ENCODE assay signal across 12 cellular contexts in the genomic region with DNA sequence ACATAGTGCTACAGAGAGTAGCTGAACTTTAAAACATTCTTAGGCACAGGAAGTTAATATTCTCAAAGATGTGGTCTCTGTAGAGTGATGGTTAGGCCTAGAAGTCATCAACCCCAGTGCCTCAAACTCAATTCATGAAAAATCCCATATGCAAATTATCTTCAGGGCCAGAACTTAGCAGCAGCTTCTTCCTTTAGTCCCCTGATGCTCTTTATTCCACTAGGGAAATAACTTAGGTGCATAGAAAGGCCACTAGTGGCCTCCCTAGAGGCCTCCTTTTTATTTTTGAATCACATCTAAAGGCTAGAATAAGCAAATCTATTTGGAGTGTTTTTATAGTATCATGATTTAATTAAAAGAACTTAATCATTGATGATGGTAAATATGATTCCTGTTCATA.
A peak's percentile ranks its signal among the peaks of the same experiment; 100 is the strongest.
DNase-seq lines count a peak whose midpoint lies in the region; ATAC-seq and TF ChIP-seq lines count a peak whose summit lies in the region.
"Had no signal": no experiment of that assay in that cellular context is flagged by ENCODE, and none has a peak within 500 bp of the region (broad histone marks: within the 10 kb centered on the region; RNA-seq: fewer than 3 reads in every experiment).

No MANE protein-coding gene starts in this region.

- TF ChIP-seq POLR2A in Peyer's patch (IDR thresholded peaks at IDR 0.05): no peak

- H3K27ac ChIP-seq in A673 (ENCODE audit: low read depth, low read length, poor library complexity, severe bottlenecking) (no peak overlapping the region), OCI-LY7 (ENCODE audit: low read depth, low read length, poor library complexity, severe bottlenecking) (no peak overlapping the region), left lung (no peak overlapping the region), Peyer's patch (no peak overlapping the region)
- H3K27ac ChIP-seq: SK-N-MC had no signal

- no peak overlapping the region for H2AFZ ChIP-seq in OCI-LY7 (ENCODE audit: low read length)

- no peaks in the 10 kb centered on the region for H3K36me3 ChIP-seq in A673 (ENCODE audit: insufficient read depth, low read length, poor library complexity, severe bottlenecking)
- no peaks in the 10 kb centered on the region for H3K36me3 ChIP-seq in OCI-LY7 (ENCODE audit: insufficient read depth, low read length)
- peaks cover 0 to 37% of the 10 kb centered on the region in 2 donors for H3K36me3 ChIP-seq in left lung
- H3K36me3 ChIP-seq in Peyer's patch: no peaks in the 10 kb centered on the region

- no peak overlapping the region for H3K4me3 ChIP-seq in A673 (ENCODE audit: low read depth, low read length, poor library complexity, severe bottlenecking)
- no peak overlapping the region for H3K4me3 ChIP-seq in OCI-LY7 (ENCODE audit: low read depth, low read length, poor library complexity, severe bottlenecking)
- H3K4me3 ChIP-seq in foreskin fibroblast (ENCODE audit: low read depth in 1 of 2, low read length in 2 of 2): no peak overlapping the region
- no peak overlapping the region for H3K4me3 ChIP-seq in left lung
- no peak overlapping the region for H3K4me3 ChIP-seq in Peyer's patch
- H3K4me3 ChIP-seq: SK-N-MC had no signal

- H3K9me2 ChIP-seq in OCI-LY7 (ENCODE audit: insufficient read depth, low read length): no peaks in the 10 kb centered on the region

- no peaks in the 10 kb centered on the region for H3K27me3 ChIP-seq in A673 (replicated peaks; ENCODE audit: insufficient read depth, low read depth, low read length, poor library complexity)
- H3K27me3 ChIP-seq in left lung: no peaks in the 10 kb centered on the region
- no peaks in the 10 kb centered on the region for H3K27me3 ChIP-seq in Peyer's patch

- TF ChIP-seq CTCF in A673 (conservative IDR thresholded peaks at IDR 0.05; ENCODE audit: low read depth, low read length) (peak; percentile 47; the same call in 1 of the 2 replicates), OCI-LY7 (conservative IDR thresholded peaks at IDR 0.05; ENCODE audit: low read length) (peak; percentile 56), foreskin fibroblast (IDR thresholded peaks at IDR 0.05; ENCODE audit: low read depth, low read length) (peak; percentile 41), left lung (IDR thresholded peaks at IDR 0.05) (no peak), Peyer's patch (IDR thresholded peaks at IDR 0.05) (no peak)

- ATAC-seq in GM18907 (IDR thresholded peaks at IDR 0.05; ENCODE audit: unreplicated experiment) (peak; percentile 43), left lung (no peak), GM21526 (IDR thresholded peaks at IDR 0.05; ENCODE audit: low FRiP score, unreplicated experiment) (no peak)

- no peaks in the 10 kb centered on the region for H4K20me1 ChIP-seq in OCI-LY7 (ENCODE audit: insufficient read depth, low read length)

- CTCF ChIA-PET in A673 (lab: Charles Lee): no interaction called here
- CTCF ChIA-PET in OCI-LY7 (lab: Charles Lee; ENCODE audit: unreplicated experiment): no interaction called here

- intact Hi-C loops in A673 (cut with micrococcal nuclease; ENCODE audit: unreplicated experiment) (loop anchor here (10.0 kb wide), 1 partner anchor 443 kb away; no protein-coding TSS in a partner anchor), OCI-LY7 (cut with micrococcal nuclease; ENCODE audit: unreplicated experiment) (no loop called here), left lung (cut with DNase I) (no loop called here)

- POLR2A ChIA-PET in A673 (lab: Charles Lee; ENCODE audit: low non-redundant PET): no interaction called here
- POLR2A ChIA-PET in OCI-LY7 (lab: Charles Lee): interaction anchor here (0.6 to 1.0 kb wide), 2 partner anchors 8 to 313 kb away, joined by 3 read pairs; no protein-coding TSS in a partner anchor

- H3K4me1 ChIP-seq in A673 (ENCODE audit: insufficient read depth, low read length, poor library complexity, severe bottlenecking) (no peaks in the 10 kb centered on the region), OCI-LY7 (ENCODE audit: insufficient read depth, low read length, poor library complexity, severe bottlenecking) (no peaks in the 10 kb centered on the region), left lung (no peaks in the 10 kb centered on the region), Peyer's patch (no peaks in the 10 kb centered on the region)

- H3K4me2 ChIP-seq in OCI-LY7 (ENCODE audit: low read length): no peak overlapping the region

- BruUV-seq in A673 (replicated peaks; lab: Mats Ljungman, UMichigan): no TSS peak
- BruUV-seq in OCI-LY7 (replicated peaks; lab: Mats Ljungman, UMichigan): no TSS peak

- H3K79me2 ChIP-seq in OCI-LY7 (ENCODE audit: insufficient read depth, low read depth, low read length): no peaks in the 10 kb centered on the region

- DNase-seq in A673 (ENCODE audit: low spot score) (no peak), OCI-LY7 (ENCODE audit: low spot score) (no peak), foreskin fibroblast (peak in 1 of 2 donors; percentile 42), left lung (no peak), H4 (ENCODE audit: low spot score) (no peak), Peyer's patch (no peak)
- DNase-seq: cerebellar nuclear complex, NCI-H1694 treated with DMSO at 0.1 percent for 48 hours, occipital lobe had no signal

- H3K9me3 ChIP-seq in A673 (ENCODE audit: low read depth, low read length, poor library complexity, severe bottlenecking): no peaks in the 10 kb centered on the region
- H3K9me3 ChIP-seq in OCI-LY7 (ENCODE audit: low read length): no peaks in the 10 kb centered on the region
- H3K9me3 ChIP-seq in left lung: no peaks in the 10 kb centered on the region
- no peaks in the 10 kb centered on the region for H3K9me3 ChIP-seq in Peyer's patch

Comparison
In these comparisons a context has a peak if more than half of its experiments do, and no peak if none do; other contexts are left out.
1. CTCF ChIP-seq: peak in A673 (single experiment), OCI-LY7 (single experiment) and foreskin fibroblast (single experiment); none in left lung (0 of 2) and Peyer's patch (0 of 6).